Comparison of ENCODE assay signal across 3 cellular contexts in genomic region chr19:44931541-44931940, GRCh38.
TF ChIP-seq lines count a peak whose summit lies in the region.

No MANE protein-coding gene starts in this region.

TF ChIP-seq in SK-N-SH, 30 proteins besides CTCF, POLR2A, EP300 and RAD21:
- TF ChIP-seq SIN3A (IDR thresholded peaks at IDR 0.05; ENCODE audit: borderline replicate concordance, low read depth, low read length): no peak
- no peak for TF ChIP-seq GATA2 (CRISPR knock-in tag; IDR thresholded peaks at IDR 0.05)
- TF ChIP-seq FOXM1 (IDR thresholded peaks at IDR 0.05; ENCODE audit: low read depth): no peak
- no peak for TF ChIP-seq TEAD4 (IDR thresholded peaks at IDR 0.05; ENCODE audit: borderline replicate concordance, insufficient read depth)
- TF ChIP-seq MEF2A (IDR thresholded peaks at IDR 0.05; ENCODE audit: borderline replicate concordance, low read depth): no peak
- TF ChIP-seq IRF3 (IDR thresholded peaks at IDR 0.05; ENCODE audit: low read depth, low read length): no peak
- no peak for TF ChIP-seq USF2 (IDR thresholded peaks at IDR 0.05; ENCODE audit: borderline replicate concordance, low read depth, low read length)
- TF ChIP-seq MAX (IDR thresholded peaks at IDR 0.05; ENCODE audit: low read depth): no peak
- no peak for TF ChIP-seq FOXJ3 (CRISPR knock-in tag; IDR thresholded peaks at IDR 0.05)

TF ChIP-seq in SK-N-SH treated with all-trans-retinoic acid at 6 μM for 48 hours, 23 proteins besides CTCF, POLR2A, EP300 and RAD21:
- TF ChIP-seq PATZ1 (CRISPR knock-in tag; IDR thresholded peaks at IDR 0.05; ENCODE audit: borderline replicate concordance): no peak
- TF ChIP-seq OSR1 (CRISPR knock-in tag; IDR thresholded peaks at IDR 0.05): no peak
TF ChIP-seq in SK-N-SH treated with all-trans-retinoic acid at 6 μM for 48 hours: peak in this region for 0.

TF ChIP-seq in K562, 482 proteins besides CTCF, POLR2A, EP300 and RAD21:
- TF ChIP-seq MNT (conservative IDR thresholded peaks at IDR 0.05) (no peak), RBM25 (IDR thresholded peaks at IDR 0.05; ENCODE audit: low read depth, low read length, severe bottlenecking) (peak; percentile 80), ZFP36 (IDR thresholded peaks at IDR 0.05; ENCODE audit: low read depth, low read length, partially characterized antibody) (peak; percentile 65), ETV1 (tag; conservative IDR thresholded peaks at IDR 0.05; ENCODE audit: low read depth) (peak; percentile 54), BCOR (IDR thresholded peaks at IDR 0.05) (peak; percentile 77), ZNF395 (CRISPR knock-in tag; IDR thresholded peaks at IDR 0.05) (no peak), KDM1A (IDR thresholded peaks at IDR 0.05) (peak in 1 of 2 experiments; percentile 28; a peak in 1 of 4 replicates), ADNP (tag; IDR thresholded peaks at IDR 0.05) (0 out of 2 replicates have a peak, but pooled peaks have one; percentile 34)
TF ChIP-seq in K562: peak in this region for 6.
